3 cellular contexts compared by ENCODE assay signal in the genomic region with DNA sequence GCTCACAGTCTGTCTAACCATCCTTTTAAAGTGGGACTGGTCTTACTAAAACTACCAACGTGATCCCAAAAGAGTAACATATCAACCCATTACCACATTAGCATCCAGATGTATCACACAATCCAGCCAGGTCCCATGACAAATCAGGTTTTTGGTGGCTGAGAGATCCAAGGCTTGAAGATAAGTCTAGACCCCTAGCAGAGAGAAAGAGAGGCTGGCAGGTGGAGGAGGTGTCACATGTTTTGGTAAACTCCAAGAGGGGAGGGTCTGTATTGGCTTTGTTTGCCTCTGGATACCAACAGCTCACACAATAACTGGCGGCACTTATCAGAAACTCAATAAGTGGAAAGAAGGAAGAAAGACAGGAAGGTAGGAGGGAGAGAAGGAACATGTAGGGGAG.
"Had no signal": no experiment of that assay in that cellular context is flagged by ENCODE, and none has a peak within 500 bp of the region (broad histone marks: within the 10 kb centered on the region; RNA-seq: fewer than 3 reads in every experiment).

No MANE protein-coding gene starts in this region.

- DNase-seq: GDM1, GF-D8 had no signal

- ATAC-seq: GM12878 had no signal

- H3K4me3 ChIP-seq: GM12878 had no signal
